ENCODE assay signal across 8 cellular contexts in the genomic region with DNA sequence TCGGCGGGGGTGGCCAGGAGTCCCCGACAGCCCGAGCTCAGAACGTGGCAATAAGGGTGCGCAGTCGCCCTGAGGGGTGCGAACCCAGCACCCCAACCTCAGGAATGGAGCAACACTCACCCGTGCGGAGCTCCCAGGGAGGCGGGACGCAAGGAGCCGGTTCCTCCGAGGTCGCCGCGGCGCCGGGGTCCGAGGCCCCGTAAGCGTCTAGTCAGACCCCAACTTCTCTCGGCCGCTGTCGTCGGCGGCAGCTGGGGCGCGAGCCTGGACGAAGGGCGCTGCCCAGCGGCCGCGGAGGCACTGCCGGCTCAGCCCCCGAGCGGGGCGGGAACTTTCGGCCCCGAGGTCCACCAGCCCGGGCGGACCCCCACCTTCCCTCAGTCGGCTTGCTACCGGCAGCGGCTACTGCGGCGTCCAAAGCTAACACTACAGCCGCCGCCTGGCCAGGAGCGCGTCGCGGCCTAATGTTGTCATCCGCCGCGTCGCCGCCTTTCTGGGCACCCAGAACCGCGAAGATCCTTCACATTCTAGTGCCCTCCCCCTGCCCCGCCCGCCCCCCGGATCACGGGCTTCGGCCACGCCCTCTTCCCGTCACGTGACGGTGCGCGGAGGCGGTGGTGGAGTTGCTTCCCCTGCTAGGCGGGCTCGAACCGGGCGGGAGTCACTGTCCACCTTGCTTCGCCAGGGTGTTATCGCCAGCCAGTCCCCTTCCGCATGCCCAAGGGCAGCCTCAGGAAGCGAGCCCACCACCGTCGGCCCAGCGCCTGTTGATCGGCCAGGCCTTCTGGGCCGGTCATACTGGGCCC. TPM values are rescaled to one million over a fixed set of nuclear protein-coding genes. Genes with fewer than 3 reads are reported as not detected.
DNase-seq lines count a peak whose midpoint lies in the region; ATAC-seq, FAIRE-seq and TF ChIP-seq lines count a peak whose summit lies in the region.

A gene with protein sequence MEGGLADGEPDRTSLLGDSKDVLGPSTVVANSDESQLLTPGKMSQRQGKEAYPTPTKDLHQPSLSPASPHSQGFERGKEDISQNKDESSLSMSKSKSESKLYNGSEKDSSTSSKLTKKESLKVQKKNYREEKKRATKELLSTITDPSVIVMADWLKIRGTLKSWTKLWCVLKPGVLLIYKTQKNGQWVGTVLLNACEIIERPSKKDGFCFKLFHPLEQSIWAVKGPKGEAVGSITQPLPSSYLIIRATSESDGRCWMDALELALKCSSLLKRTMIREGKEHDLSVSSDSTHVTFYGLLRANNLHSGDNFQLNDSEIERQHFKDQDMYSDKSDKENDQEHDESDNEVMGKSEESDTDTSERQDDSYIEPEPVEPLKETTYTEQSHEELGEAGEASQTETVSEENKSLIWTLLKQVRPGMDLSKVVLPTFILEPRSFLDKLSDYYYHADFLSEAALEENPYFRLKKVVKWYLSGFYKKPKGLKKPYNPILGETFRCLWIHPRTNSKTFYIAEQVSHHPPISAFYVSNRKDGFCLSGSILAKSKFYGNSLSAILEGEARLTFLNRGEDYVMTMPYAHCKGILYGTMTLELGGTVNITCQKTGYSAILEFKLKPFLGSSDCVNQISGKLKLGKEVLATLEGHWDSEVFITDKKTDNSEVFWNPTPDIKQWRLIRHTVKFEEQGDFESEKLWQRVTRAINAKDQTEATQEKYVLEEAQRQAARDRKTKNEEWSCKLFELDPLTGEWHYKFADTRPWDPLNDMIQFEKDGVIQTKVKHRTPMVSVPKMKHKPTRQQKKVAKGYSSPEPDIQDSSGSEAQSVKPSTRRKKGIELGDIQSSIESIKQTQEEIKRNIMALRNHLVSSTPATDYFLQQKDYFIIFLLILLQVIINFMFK (minus strand): TSS at position 495 of the 806 bp plus-strand sequence. CDS start 72,220 bp downstream, outside the sequence.

- H3K36me3 ChIP-seq in BJ (ENCODE audit: control insufficient read depth, insufficient read depth, low read length) = no peaks in the 10 kb centered on the region

- FAIRE-seq in GM19239 (lab: Jason Lieb, UNC) = peak; percentile 52

- peak; percentile 59 for ATAC-seq in HG03457 (IDR thresholded peaks at IDR 0.05; ENCODE audit: unreplicated experiment)

- H3K27ac ChIP-seq in cingulate gyrus (ENCODE audit: low read depth, low read length) = peak within 1 kb of the TSS; percentile 97
- peak within 1 kb of the TSS; percentile 97 for H3K27ac ChIP-seq in layer of hippocampus (ENCODE audit: low read depth, low read length)

- DNase-seq in BJ (ENCODE audit: low read depth) (peak; percentile 58), GM19239 (ENCODE audit: insufficient read length, low spot score) (peak; percentile 63), NCI-H524 (lab: John Stamatoyannopoulos, UW) (peak; percentile 82 to 90)
- peak; percentile 93 to 97 for DNase-seq in activated CD4-positive, alpha-beta T cell treated with anti-CD3 and anti-CD28 coated beads for 4 hours
- DNase-seq in stimulated activated CD4-positive, alpha-beta T cell treated with anti-CD3 and anti-CD28 coated beads, Interleukin-1b, Interleukin-23, amount 100 ng/mL, for 4 hours (ENCODE audit: low read depth in 2 of 2) = peak; percentile 96 to 98

- CTCF ChIA-PET in BJ (lab: Yijun Ruan, JAX) = interaction anchor here (1.0 to 1.2 kb wide), 3 partner anchors 11 to 28 kb away, joined by 3 read pairs; no protein-coding TSS in a partner anchor

- H3K4me3 ChIP-seq in BJ (ENCODE audit: low read depth, low read length) = peak within 1 kb of the TSS; percentile 99

- no peaks in the 10 kb centered on the region for H3K27me3 ChIP-seq in BJ (ENCODE audit: control insufficient read depth, insufficient read depth, low read length)
- H3K27me3 ChIP-seq in layer of hippocampus (ENCODE audit: control insufficient read depth, insufficient read depth, low read length) = no peaks in the 10 kb centered on the region

- POLR2A ChIA-PET in BJ (lab: Charles Lee) = interaction anchor here (0.5 to 0.6 kb wide), 2 partner anchors 493 to 1079 kb away, joined by 3 read pairs; partner anchors contain the start of gene GLIPR1

- TF ChIP-seq CTCF in BJ (IDR thresholded peaks at IDR 0.05; ENCODE audit: insufficient read depth, low read depth, low read length) = peak; percentile 9; the same call in 1 of the 2 replicates

RNA-seq across cellular contexts. Expression of the gene that starts here (rescaled TPM):
- polyA plus RNA-seq in BJ (2011; rRNA removed) = 31.2 and 44.0 TPM in 2 replicates
- polyA minus RNA-seq in BJ (2011; rRNA and poly(A)+ RNA removed) = 36.7 and 42.7 TPM in 2 replicates

Comparison
In these comparisons a context has a peak if more than half of its experiments do, and no peak if none do; other contexts are left out.
1. Peak in every context shown above with its lines: DNase-seq, ATAC-seq, H3K4me3 ChIP-seq and H3K27ac ChIP-seq.